ENCODE assay signal across 33 cellular contexts in the genomic region with DNA sequence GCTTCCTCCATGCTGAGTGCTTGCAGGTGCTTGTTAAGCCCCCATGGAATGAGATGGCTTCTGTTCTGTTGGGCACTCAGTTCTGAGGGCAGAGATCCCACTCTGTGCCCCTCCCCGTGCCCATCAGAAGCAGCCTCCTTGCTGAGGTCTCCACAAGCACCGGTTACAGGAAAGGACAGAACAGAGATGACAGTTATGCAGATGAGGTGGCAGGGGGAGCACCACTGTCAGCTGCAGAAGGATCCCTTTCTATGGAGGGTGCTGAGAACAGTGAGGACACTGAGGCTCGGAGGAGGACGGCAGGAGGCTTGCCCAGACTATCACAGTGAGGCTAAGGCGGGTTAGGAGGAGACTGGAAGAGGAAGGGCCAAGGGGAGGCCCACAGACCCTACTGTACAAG. TPM values are rescaled to one million over a fixed set of nuclear protein-coding genes. Genes with fewer than 3 reads are reported as not detected.
A peak's percentile ranks its signal among the peaks of the same experiment; 100 is the strongest.
DNase-seq lines count a peak whose midpoint lies in the region; ATAC-seq lines count a peak whose summit lies in the region.
"Had no signal": no experiment of that assay in that cellular context is flagged by ENCODE, and none has a peak within 500 bp of the region (broad histone marks: within the 10 kb centered on the region; RNA-seq: fewer than 3 reads in every experiment).

No MANE protein-coding gene starts in this region.

- ATAC-seq in HG02870 (IDR thresholded peaks at IDR 0.05; ENCODE audit: unreplicated experiment), result peak; percentile 54
- peak; percentile 72 for ATAC-seq in activated T-helper 17 cell treated with anti-CD3 and anti-CD28 coated beads, Interleukin-2, amount 50 U/mL, for 72 hours (replicated peaks)
- ATAC-seq in HG03045 (IDR thresholded peaks at IDR 0.05; ENCODE audit: unreplicated experiment), result no peak
- ATAC-seq: esophagus mucosa, GM12878, left lobe of liver, SK-N-SH treated with all-trans-retinoic acid at 6 μM for 48 hours had no signal

- POLR2A ChIA-PET in activated CD4-positive, alpha-beta memory T cell treated with anti-CD3 and anti-CD28 coated beads for 36 hours (lab: Charles Lee), result no interaction called here
- POLR2A ChIA-PET in activated CD4-positive, alpha-beta memory T cell treated with anti-CD3 and anti-CD28 coated beads, Interleukin-2, amount 10 ng/mL, durations not matched to agents 7 days and 5 days (lab: Charles Lee), result no interaction called here

- peak overlapping the region; percentile 59 to 94 (median 84) for H3K4me2 ChIP-seq in BLaER1 treated with 17β-estradiol and CSF1 and Interleukin-3, amounts not matched to agents 10 nM and 100 nM
- H3K4me2 ChIP-seq: A549, neural progenitor cell had no signal

- H3K4me3 Mint-ChIP-seq in activated CD4-positive, alpha-beta memory T cell treated with anti-CD3 and anti-CD28 coated beads for 36 hours, result no peak overlapping the region
- no peak overlapping the region for H3K4me3 Mint-ChIP-seq in activated CD4-positive, alpha-beta memory T cell treated with anti-CD3 and anti-CD28 coated beads, Interleukin-2, amount 10 ng/mL, durations not matched to agents 7 days and 5 days
- peak overlapping the region; percentile 20 for H3K4me3 Mint-ChIP-seq in activated T-helper 17 cell treated with anti-CD3 and anti-CD28 coated beads, Interleukin-2, amount 50 U/mL, for 72 hours
- H3K4me3 Mint-ChIP-seq: activated CD4-positive, alpha-beta T cell treated with anti-CD3 and anti-CD28 coated beads, Interleukin-2, amount 10 ng/mL, durations not matched to agents 7 days and 5 days; brain; CD4-positive, alpha-beta memory T cell had no signal

- peak; percentile 43 for DNase-seq in activated CD4-positive, alpha-beta memory T cell treated with anti-CD3 and anti-CD28 coated beads for 36 hours
- DNase-seq in activated CD4-positive, alpha-beta memory T cell treated with anti-CD3 and anti-CD28 coated beads, Interleukin-2, amount 10 ng/mL, durations not matched to agents 7 days and 5 days, result no peak
- DNase-seq in DMS53 treated with DMSO at 0.1 percent for 48 hours (lab: John Stamatoyannopoulos, UW; ENCODE audit: unreplicated experiment), result no peak
- DNase-seq in NCI-H1048 (lab: John Stamatoyannopoulos, UW), result no peak
- DNase-seq: activated CD4-positive, alpha-beta T cell treated with anti-CD3 and anti-CD28 coated beads, Interleukin-2, amount 10 ng/mL, durations not matched to agents 7 days and 5 days; activated gamma-delta T cell; CD4-positive, alpha-beta memory T cell; H7; KG1; MG63; NCI-H1417; NCI-H2081; NCI-H2227 treated with DMSO at 0.1 percent for 48 hours; NCI-H69; retina; Right ventricle myocardium superior; stomach; tibial artery had no signal

- peak overlapping the region in 1 of 11 experiments; percentile 19; a peak in 1 of 22 replicates for H3K27ac ChIP-seq in BLaER1 treated with 17β-estradiol and CSF1 and Interleukin-3, amounts not matched to agents 10 nM and 100 nM
- H3K27ac ChIP-seq: A549, HL-60, neural progenitor cell, parathyroid adenoma, stomach, tibial artery, VCaP had no signal

- no peaks in the 10 kb centered on the region for H3K36me3 Mint-ChIP-seq in activated CD4-positive, alpha-beta memory T cell treated with anti-CD3 and anti-CD28 coated beads for 36 hours
- H3K36me3 Mint-ChIP-seq in activated CD4-positive, alpha-beta memory T cell treated with anti-CD3 and anti-CD28 coated beads, Interleukin-2, amount 10 ng/mL, durations not matched to agents 7 days and 5 days (ENCODE audit: low read depth), result no peaks in the 10 kb centered on the region
- no peaks in the 10 kb centered on the region for H3K36me3 Mint-ChIP-seq in activated T-helper 17 cell treated with anti-CD3 and anti-CD28 coated beads, Interleukin-2, amount 50 U/mL, for 72 hours (ENCODE audit: low read depth)
- H3K36me3 Mint-ChIP-seq: brain; CD4-positive, alpha-beta memory T cell; neural progenitor cell had no signal

- H3K4me1 Mint-ChIP-seq in activated CD4-positive, alpha-beta memory T cell treated with anti-CD3 and anti-CD28 coated beads for 36 hours (ENCODE audit: low read depth), result peaks cover 12% of the 10 kb centered on the region
- peaks cover 1% of the 10 kb centered on the region for H3K4me1 Mint-ChIP-seq in activated CD4-positive, alpha-beta memory T cell treated with anti-CD3 and anti-CD28 coated beads, Interleukin-2, amount 10 ng/mL, durations not matched to agents 7 days and 5 days
- H3K4me1 Mint-ChIP-seq in activated T-helper 17 cell treated with anti-CD3 and anti-CD28 coated beads, Interleukin-2, amount 50 U/mL, for 72 hours, result peaks cover 5% of the 10 kb centered on the region

- H3K4me3 ChIP-seq in BLaER1 treated with 17β-estradiol and CSF1 and Interleukin-3, amounts not matched to agents 10 nM and 100 nM, result peak overlapping the region in 1 of 10 experiments; percentile 24; a peak in 3 of 20 replicates
- H3K4me3 ChIP-seq: A549, GM12878, MG63, neural progenitor cell, stomach, tibial artery had no signal

- intact Hi-C loops in activated CD4-positive, alpha-beta memory T cell treated with anti-CD3 and anti-CD28 coated beads for 36 hours (cut with micrococcal nuclease), result no loop called here

- H3K9ac ChIP-seq in BLaER1 treated with 17β-estradiol and CSF1 and Interleukin-3, amounts not matched to agents 10 nM and 100 nM, result peak overlapping the region in 6 of 11 experiments; percentile 2 to 49 (median 27); a peak in 8 of 22 replicates
- H3K9ac ChIP-seq: neural progenitor cell, parathyroid adenoma had no signal

- H3K9me3 ChIP-seq in BLaER1 treated with 17β-estradiol and CSF1 and Interleukin-3, amounts not matched to agents 10 nM and 100 nM (replicated peaks in 1 of 11), result peaks cover 0 to 4% (median 0%) of the 10 kb centered on the region in 11 experiments; a peak in 1 of 22 replicates
- H3K9me3 ChIP-seq: A549, MG63, stomach, tibial artery had no signal

- H4K20me1 ChIP-seq in BLaER1 treated with 17β-estradiol and CSF1 and Interleukin-3, amounts not matched to agents 10 nM and 100 nM, result peaks cover 0 to 14% (median 0%) of the 10 kb centered on the region in 11 experiments; a peak in 2 of 22 replicates

- H3K27me3 ChIP-seq in BLaER1 treated with 17β-estradiol and CSF1 and Interleukin-3, amounts not matched to agents 10 nM and 100 nM, result no peaks in the 10 kb centered on the region
- H3K27me3 ChIP-seq: MG63, neural progenitor cell, stomach, tibial artery had no signal

- no peaks in the 10 kb centered on the region for H3K36me3 ChIP-seq in BLaER1 treated with 17β-estradiol and CSF1 and Interleukin-3, amounts not matched to agents 10 nM and 100 nM
- H3K36me3 ChIP-seq: MG63, neural progenitor cell, stomach, tibial artery had no signal

- no peak overlapping the region for H3K27ac Mint-ChIP-seq in activated CD4-positive, alpha-beta memory T cell treated with anti-CD3 and anti-CD28 coated beads for 36 hours
- H3K27ac Mint-ChIP-seq in activated CD4-positive, alpha-beta memory T cell treated with anti-CD3 and anti-CD28 coated beads, Interleukin-2, amount 10 ng/mL, durations not matched to agents 7 days and 5 days, result no peak overlapping the region
- H3K27ac Mint-ChIP-seq in activated T-helper 17 cell treated with anti-CD3 and anti-CD28 coated beads, Interleukin-2, amount 50 U/mL, for 72 hours, result peak overlapping the region; percentile 68
- H3K27ac Mint-ChIP-seq: activated CD4-positive, alpha-beta T cell treated with anti-CD3 and anti-CD28 coated beads, Interleukin-2, amount 10 ng/mL, durations not matched to agents 7 days and 5 days had no signal

- CTCF ChIA-PET in activated CD4-positive, alpha-beta memory T cell treated with anti-CD3 and anti-CD28 coated beads for 36 hours (lab: Charles Lee), result no interaction called here
- CTCF ChIA-PET in activated CD4-positive, alpha-beta memory T cell treated with anti-CD3 and anti-CD28 coated beads, Interleukin-2, amount 10 ng/mL, durations not matched to agents 7 days and 5 days (lab: Charles Lee), result no interaction called here

- H3K4me1 ChIP-seq in BLaER1 treated with 17β-estradiol and CSF1 and Interleukin-3, amounts not matched to agents 10 nM and 100 nM, result peaks cover 34 to 71% (median 64%) of the 10 kb centered on the region in 10 experiments
- H3K4me1 ChIP-seq: A549, parathyroid adenoma, stomach, tibial artery had no signal

- no peaks in the 10 kb centered on the region for H3K9me3 Mint-ChIP-seq in activated CD4-positive, alpha-beta memory T cell treated with anti-CD3 and anti-CD28 coated beads for 36 hours
- H3K9me3 Mint-ChIP-seq in activated CD4-positive, alpha-beta memory T cell treated with anti-CD3 and anti-CD28 coated beads, Interleukin-2, amount 10 ng/mL, durations not matched to agents 7 days and 5 days, result no peaks in the 10 kb centered on the region
- H3K9me3 Mint-ChIP-seq in activated T-helper 17 cell treated with anti-CD3 and anti-CD28 coated beads, Interleukin-2, amount 50 U/mL, for 72 hours, result no peaks in the 10 kb centered on the region
- H3K9me3 Mint-ChIP-seq: activated CD4-positive, alpha-beta T cell treated with anti-CD3 and anti-CD28 coated beads, Interleukin-2, amount 10 ng/mL, durations not matched to agents 7 days and 5 days; brain; CD4-positive, alpha-beta memory T cell; neural progenitor cell had no signal

- no peaks in the 10 kb centered on the region for H3K27me3 Mint-ChIP-seq in activated CD4-positive, alpha-beta memory T cell treated with anti-CD3 and anti-CD28 coated beads for 36 hours
- no peaks in the 10 kb centered on the region for H3K27me3 Mint-ChIP-seq in activated CD4-positive, alpha-beta memory T cell treated with anti-CD3 and anti-CD28 coated beads, Interleukin-2, amount 10 ng/mL, durations not matched to agents 7 days and 5 days
- no peaks in the 10 kb centered on the region for H3K27me3 Mint-ChIP-seq in activated T-helper 17 cell treated with anti-CD3 and anti-CD28 coated beads, Interleukin-2, amount 50 U/mL, for 72 hours
- H3K27me3 Mint-ChIP-seq: activated CD4-positive, alpha-beta T cell treated with anti-CD3 and anti-CD28 coated beads, Interleukin-2, amount 10 ng/mL, durations not matched to agents 7 days and 5 days; CD4-positive, alpha-beta memory T cell had no signal

RNA-seq across cellular contexts. Expression of a gene that starts 12.4 kb away (rescaled TPM):
- total RNA-seq in activated CD4-positive, alpha-beta memory T cell treated with anti-CD3 and anti-CD28 coated beads for 36 hours, result under 1 TPM; 0.63 to 0.69 TPM
- total RNA-seq in activated CD4-positive, alpha-beta memory T cell treated with anti-CD3 and anti-CD28 coated beads, Interleukin-2, amount 10 ng/mL, durations not matched to agents 7 days and 5 days, result under 1 TPM; 0.45 to 0.55 TPM
- total RNA-seq in activated T-helper 17 cell treated with anti-CD3 and anti-CD28 coated beads, Interleukin-2, amount 50 U/mL, for 72 hours, result 1 to 10 TPM in 1 of 2 donors, under 1 TPM in 1; 0.50 to 5.0 TPM
- total RNA-seq: fibroblast of villous mesenchyme had no signal
